8 cellular contexts compared by ENCODE assay signal in genomic region chr12:47071241-47071852, GRCh38. TPM values are rescaled to one million over a fixed set of nuclear protein-coding genes. Genes with fewer than 3 reads are reported as not detected.
A peak's percentile ranks its signal among the peaks of the same experiment; 100 is the strongest.
DNase-seq lines count a peak whose midpoint lies in the region; ATAC-seq and TF ChIP-seq lines count a peak whose summit lies in the region.

No MANE protein-coding gene starts in this region.

- H3K27me3 Mint-ChIP-seq in naive B cell = no peaks in the 10 kb centered on the region

- no peaks in the 10 kb centered on the region for H3K36me3 Mint-ChIP-seq in naive B cell

- ATAC-seq in naive B cell (ENCODE audit: low read depth in 2 of 2) (no peak), GM19452 (IDR thresholded peaks at IDR 0.05; ENCODE audit: unreplicated experiment) (no peak), HG03571 (IDR thresholded peaks at IDR 0.05; ENCODE audit: unreplicated experiment) (no peak)

- DNase-seq in ELF-1 (ENCODE audit: low read depth, low spot score) = peak; percentile 54
- peak; percentile 55 for DNase-seq in LoVo (ENCODE audit: low spot score)
- no peak for DNase-seq in astrocyte of the cerebellum (ENCODE audit: low read depth)
- peak; percentile 22 for DNase-seq in naive B cell
- DNase-seq in ureter (ENCODE audit: low spot score) = no peak
- no peak for DNase-seq in GM03348 (ENCODE audit: low spot score)

- H3K9me3 Mint-ChIP-seq in naive B cell = no peaks in the 10 kb centered on the region

- no peak overlapping the region for H3K27ac Mint-ChIP-seq in naive B cell

- peak; percentile 46 for TF ChIP-seq CTCF in astrocyte of the cerebellum (IDR thresholded peaks at IDR 0.05; ENCODE audit: low read depth, low read length, missing control alignments)

- H3K4me1 Mint-ChIP-seq in naive B cell = no peaks in the 10 kb centered on the region

- no peak overlapping the region for H3K4me3 ChIP-seq in astrocyte of the cerebellum (ENCODE audit: low read depth, low read length)

- in situ Hi-C loops in astrocyte of the cerebellum (cut with HindIII; ENCODE audit: low sequenced_read_pairs) = no loop called here

- H3K4me3 Mint-ChIP-seq in naive B cell = no peak overlapping the region

RNA-seq across cellular contexts. Expression of gene PCED1B, which starts 8.1 kb away (rescaled TPM):
- polyA plus RNA-seq in naive B cell (ENCODE audit: low read depth in 6 of 6) = 10 to 100 TPM in 3 of 6 donors, 1 to 10 TPM in 3; 8.2 to 17.4 (median 11.0) TPM
- 22.1 TPM for total RNA-seq in ureter

RNA-seq across cellular contexts. Expression of gene AMIGO2, which starts 8.4 kb away (rescaled TPM):
- polyA plus RNA-seq in naive B cell (ENCODE audit: low read depth in 6 of 6) = 10 to 100 TPM in 1 of 6 donors, 1 to 10 TPM in 4, under 1 TPM in 1; 0.08 to 10.7 (median 6.1) TPM
- 61.7 TPM for total RNA-seq in ureter

Comparison
In these comparisons a context has a peak if more than half of its experiments do, and no peak if none do; other contexts are left out.
1. DNase-seq: peak in ELF-1 (single experiment), LoVo (single experiment) and naive B cell (single experiment); none in astrocyte of the cerebellum (single experiment), ureter (single experiment) and GM03348 (single experiment).